1 cellular context compared by ENCODE assay signal in the genomic region with DNA sequence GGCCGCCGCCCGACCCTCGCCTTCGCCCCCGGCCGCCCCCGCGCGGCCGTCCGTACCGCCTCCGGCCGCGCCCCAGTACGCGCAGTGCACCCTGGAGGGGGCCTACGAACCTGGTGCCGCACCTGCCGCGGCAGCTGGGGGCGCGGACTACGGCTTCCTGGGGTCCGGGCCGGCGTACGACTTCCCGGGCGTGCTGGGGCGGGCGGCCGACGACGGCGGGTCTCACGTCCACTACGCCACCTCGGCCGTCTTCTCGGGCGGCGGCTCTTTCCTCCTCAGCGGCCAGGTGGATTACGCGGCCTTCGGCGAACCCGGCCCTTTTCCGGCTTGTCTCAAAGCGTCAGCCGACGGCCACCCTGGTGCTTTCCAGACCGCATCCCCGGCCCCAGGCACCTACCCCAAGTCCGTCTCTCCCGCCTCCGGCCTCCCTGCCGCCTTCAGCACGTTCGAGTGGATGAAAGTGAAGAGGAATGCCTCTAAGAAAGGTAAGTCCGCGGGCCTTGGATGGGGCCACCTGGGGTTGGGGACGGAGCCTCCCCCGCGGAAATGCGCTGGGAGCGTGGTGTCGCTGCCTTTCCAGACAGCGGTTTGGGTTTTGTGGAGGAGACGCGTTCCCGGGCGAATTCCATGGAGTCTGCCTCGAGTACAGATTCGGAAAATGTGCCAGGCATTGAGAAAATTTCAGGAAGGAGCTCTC.
TF ChIP-seq lines count a peak whose summit lies in the region.

No MANE protein-coding gene starts in this region.

TF ChIP-seq in HepG2, 621 proteins besides CTCF, POLR2A, EP300 and RAD21:
- peak; percentile 48; the same call in 1 of the 2 replicates for TF ChIP-seq ZC3H13 (CRISPR knock-in tag; IDR thresholded peaks at IDR 0.05)
- peak; percentile 98 for TF ChIP-seq ZBTB38 (CRISPR knock-in tag; IDR thresholded peaks at IDR 0.05)
- peak; percentile 63; the same call in 1 of the 2 replicates for TF ChIP-seq ZNF788 (CRISPR knock-in tag; IDR thresholded peaks at IDR 0.05; ENCODE audit: borderline replicate concordance)
- TF ChIP-seq TAF15 (IDR thresholded peaks at IDR 0.05; ENCODE audit: low read depth, low read length, poor library complexity, severe bottlenecking): peak; percentile 16
- TF ChIP-seq ZNF354B (CRISPR knock-in tag; IDR thresholded peaks at IDR 0.05): no peak
- no peak for TF ChIP-seq HOXA9 (CRISPR knock-in tag; IDR thresholded peaks at IDR 0.05; ENCODE audit: borderline replicate concordance)
- TF ChIP-seq, protein P1, sequence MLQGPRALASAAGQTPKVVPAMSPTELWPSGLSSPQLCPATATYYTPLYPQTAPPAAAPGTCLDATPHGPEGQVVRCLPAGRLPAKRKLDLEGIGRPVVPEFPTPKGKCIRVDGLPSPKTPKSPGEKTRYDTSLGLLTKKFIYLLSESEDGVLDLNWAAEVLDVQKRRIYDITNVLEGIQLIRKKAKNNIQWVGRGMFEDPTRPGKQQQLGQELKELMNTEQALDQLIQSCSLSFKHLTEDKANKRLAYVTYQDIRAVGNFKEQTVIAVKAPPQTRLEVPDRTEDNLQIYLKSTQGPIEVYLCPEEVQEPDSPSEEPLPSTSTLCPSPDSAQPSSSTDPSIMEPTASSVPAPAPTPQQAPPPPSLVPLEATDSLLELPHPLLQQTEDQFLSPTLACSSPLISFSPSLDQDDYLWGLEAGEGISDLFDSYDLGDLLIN (CRISPR knock-in tag; IDR thresholded peaks at IDR 0.05; ENCODE audit: borderline replicate concordance): no peak
- TF ChIP-seq GABPB1 (CRISPR knock-in tag; IDR thresholded peaks at IDR 0.05): no peak; the same call in 1 of the 2 replicates
- TF ChIP-seq, protein P2, sequence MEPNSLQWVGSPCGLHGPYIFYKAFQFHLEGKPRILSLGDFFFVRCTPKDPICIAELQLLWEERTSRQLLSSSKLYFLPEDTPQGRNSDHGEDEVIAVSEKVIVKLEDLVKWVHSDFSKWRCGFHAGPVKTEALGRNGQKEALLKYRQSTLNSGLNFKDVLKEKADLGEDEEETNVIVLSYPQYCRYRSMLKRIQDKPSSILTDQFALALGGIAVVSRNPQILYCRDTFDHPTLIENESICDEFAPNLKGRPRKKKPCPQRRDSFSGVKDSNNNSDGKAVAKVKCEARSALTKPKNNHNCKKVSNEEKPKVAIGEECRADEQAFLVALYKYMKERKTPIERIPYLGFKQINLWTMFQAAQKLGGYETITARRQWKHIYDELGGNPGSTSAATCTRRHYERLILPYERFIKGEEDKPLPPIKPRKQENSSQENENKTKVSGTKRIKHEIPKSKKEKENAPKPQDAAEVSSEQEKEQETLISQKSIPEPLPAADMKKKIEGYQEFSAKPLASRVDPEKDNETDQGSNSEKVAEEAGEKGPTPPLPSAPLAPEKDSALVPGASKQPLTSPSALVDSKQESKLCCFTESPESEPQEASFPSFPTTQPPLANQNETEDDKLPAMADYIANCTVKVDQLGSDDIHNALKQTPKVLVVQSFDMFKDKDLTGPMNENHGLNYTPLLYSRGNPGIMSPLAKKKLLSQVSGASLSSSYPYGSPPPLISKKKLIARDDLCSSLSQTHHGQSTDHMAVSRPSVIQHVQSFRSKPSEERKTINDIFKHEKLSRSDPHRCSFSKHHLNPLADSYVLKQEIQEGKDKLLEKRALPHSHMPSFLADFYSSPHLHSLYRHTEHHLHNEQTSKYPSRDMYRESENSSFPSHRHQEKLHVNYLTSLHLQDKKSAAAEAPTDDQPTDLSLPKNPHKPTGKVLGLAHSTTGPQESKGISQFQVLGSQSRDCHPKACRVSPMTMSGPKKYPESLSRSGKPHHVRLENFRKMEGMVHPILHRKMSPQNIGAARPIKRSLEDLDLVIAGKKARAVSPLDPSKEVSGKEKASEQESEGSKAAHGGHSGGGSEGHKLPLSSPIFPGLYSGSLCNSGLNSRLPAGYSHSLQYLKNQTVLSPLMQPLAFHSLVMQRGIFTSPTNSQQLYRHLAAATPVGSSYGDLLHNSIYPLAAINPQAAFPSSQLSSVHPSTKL (CRISPR knock-in tag; IDR thresholded peaks at IDR 0.05): 0 out of 2 replicates have a peak, but pooled peaks have one; percentile 12
- TF ChIP-seq, protein P3, sequence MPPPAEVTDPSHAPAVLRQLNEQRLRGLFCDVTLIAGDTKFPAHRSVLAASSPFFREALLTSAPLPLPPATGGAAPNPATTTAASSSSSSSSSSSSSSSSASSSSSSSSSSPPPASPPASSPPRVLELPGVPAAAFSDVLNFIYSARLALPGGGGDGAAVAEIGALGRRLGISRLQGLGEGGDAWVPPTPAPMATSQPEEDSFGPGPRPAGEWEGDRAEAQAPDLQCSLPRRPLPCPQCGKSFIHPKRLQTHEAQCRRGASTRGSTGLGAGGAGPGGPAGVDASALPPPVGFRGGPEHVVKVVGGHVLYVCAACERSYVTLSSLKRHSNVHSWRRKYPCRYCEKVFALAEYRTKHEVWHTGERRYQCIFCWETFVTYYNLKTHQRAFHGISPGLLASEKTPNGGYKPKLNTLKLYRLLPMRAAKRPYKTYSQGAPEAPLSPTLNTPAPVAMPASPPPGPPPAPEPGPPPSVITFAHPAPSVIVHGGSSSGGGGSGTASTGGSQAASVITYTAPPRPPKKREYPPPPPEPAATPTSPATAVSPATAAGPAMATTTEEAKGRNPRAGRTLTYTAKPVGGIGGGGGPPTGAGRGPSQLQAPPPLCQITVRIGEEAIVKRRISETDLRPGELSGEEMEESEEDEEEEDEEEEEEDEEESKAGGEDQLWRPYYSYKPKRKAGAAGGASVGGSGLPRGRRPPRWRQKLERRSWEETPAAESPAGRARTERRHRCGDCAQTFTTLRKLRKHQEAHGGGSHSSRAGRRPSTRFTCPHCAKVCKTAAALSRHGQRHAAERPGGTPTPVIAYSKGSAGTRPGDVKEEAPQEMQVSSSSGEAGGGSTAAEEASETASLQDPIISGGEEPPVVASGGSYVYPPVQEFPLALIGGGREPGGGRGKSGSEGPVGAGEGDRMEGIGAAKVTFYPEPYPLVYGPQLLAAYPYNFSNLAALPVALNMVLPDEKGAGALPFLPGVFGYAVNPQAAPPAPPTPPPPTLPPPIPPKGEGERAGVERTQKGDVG (CRISPR knock-in tag; IDR thresholded peaks at IDR 0.05; ENCODE audit: borderline replicate concordance): peak; percentile 63; the same call in 1 of the 2 replicates
- no peak for TF ChIP-seq AKAP8 (CRISPR knock-in tag; IDR thresholded peaks at IDR 0.05)
- TF ChIP-seq PRPF4 (IDR thresholded peaks at IDR 0.05; ENCODE audit: low read depth, low read length, poor library complexity, severe bottlenecking): peak; percentile 64
- TF ChIP-seq, protein P4, sequence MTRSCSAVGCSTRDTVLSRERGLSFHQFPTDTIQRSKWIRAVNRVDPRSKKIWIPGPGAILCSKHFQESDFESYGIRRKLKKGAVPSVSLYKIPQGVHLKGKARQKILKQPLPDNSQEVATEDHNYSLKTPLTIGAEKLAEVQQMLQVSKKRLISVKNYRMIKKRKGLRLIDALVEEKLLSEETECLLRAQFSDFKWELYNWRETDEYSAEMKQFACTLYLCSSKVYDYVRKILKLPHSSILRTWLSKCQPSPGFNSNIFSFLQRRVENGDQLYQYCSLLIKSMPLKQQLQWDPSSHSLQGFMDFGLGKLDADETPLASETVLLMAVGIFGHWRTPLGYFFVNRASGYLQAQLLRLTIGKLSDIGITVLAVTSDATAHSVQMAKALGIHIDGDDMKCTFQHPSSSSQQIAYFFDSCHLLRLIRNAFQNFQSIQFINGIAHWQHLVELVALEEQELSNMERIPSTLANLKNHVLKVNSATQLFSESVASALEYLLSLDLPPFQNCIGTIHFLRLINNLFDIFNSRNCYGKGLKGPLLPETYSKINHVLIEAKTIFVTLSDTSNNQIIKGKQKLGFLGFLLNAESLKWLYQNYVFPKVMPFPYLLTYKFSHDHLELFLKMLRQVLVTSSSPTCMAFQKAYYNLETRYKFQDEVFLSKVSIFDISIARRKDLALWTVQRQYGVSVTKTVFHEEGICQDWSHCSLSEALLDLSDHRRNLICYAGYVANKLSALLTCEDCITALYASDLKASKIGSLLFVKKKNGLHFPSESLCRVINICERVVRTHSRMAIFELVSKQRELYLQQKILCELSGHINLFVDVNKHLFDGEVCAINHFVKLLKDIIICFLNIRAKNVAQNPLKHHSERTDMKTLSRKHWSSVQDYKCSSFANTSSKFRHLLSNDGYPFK (CRISPR knock-in tag; IDR thresholded peaks at IDR 0.05; ENCODE audit: borderline replicate concordance): peak; percentile 9; the same call in 1 of the 2 replicates
- TF ChIP-seq, protein P5, sequence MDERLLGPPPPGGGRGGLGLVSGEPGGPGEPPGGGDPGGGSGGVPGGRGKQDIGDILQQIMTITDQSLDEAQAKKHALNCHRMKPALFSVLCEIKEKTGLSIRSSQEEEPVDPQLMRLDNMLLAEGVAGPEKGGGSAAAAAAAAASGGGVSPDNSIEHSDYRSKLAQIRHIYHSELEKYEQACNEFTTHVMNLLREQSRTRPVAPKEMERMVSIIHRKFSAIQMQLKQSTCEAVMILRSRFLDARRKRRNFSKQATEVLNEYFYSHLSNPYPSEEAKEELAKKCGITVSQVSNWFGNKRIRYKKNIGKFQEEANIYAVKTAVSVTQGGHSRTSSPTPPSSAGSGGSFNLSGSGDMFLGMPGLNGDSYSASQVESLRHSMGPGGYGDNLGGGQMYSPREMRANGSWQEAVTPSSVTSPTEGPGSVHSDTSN (CRISPR knock-in tag; IDR thresholded peaks at IDR 0.05): no peak
- TF ChIP-seq, protein P6, sequence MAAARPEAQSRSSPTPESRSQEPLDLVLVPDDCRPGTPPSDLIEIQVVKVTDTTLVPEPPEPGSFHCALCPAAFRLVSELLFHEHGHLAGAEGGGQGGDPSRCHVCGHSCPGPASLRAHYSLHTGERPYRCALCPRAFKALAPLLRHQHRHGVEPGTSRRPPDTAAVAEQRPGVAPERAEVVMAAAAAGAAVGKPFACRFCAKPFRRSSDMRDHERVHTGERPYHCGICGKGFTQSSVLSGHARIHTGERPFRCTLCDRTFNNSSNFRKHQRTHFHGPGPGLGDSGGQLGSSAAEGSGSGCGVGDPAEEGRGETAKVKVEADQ (CRISPR knock-in tag; IDR thresholded peaks at IDR 0.05; ENCODE audit: borderline replicate concordance): peak; percentile 43; the same call in 1 of the 2 replicates
- TF ChIP-seq ZNF761 (CRISPR knock-in tag; conservative IDR thresholded peaks at IDR 0.05): 0 out of 2 replicates have a peak, but pooled peaks have one; percentile 7
- no peak for TF ChIP-seq YY1 (IDR thresholded peaks at IDR 0.05; ENCODE audit: insufficient read depth, insufficient replicate concordance, low read depth, low read length)
- 0 out of 2 replicates have a peak, but pooled peaks have one; percentile 10 for TF ChIP-seq ZSCAN31 (CRISPR knock-in tag; IDR thresholded peaks at IDR 0.05; ENCODE audit: low read depth)
- no peak for TF ChIP-seq SP2 (CRISPR knock-in tag; IDR thresholded peaks at IDR 0.05)
- TF ChIP-seq ZNF839 (CRISPR knock-in tag; IDR thresholded peaks at IDR 0.05; ENCODE audit: borderline replicate concordance): 0 out of 2 replicates have a peak, but pooled peaks have one; percentile 49
- TF ChIP-seq, protein P7, sequence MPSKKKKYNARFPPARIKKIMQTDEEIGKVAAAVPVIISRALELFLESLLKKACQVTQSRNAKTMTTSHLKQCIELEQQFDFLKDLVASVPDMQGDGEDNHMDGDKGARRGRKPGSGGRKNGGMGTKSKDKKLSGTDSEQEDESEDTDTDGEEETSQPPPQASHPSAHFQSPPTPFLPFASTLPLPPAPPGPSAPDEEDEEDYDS (CRISPR knock-in tag; IDR thresholded peaks at IDR 0.05): no peak
- no peak for TF ChIP-seq FOXA1 (IDR thresholded peaks at IDR 0.05)
- TF ChIP-seq FOXA1 (CRISPR knock-in tag; IDR thresholded peaks at IDR 0.05): no peak
- peak; percentile 48; the same call in 1 of the 2 replicates for TF ChIP-seq ZNF891 (CRISPR knock-in tag; IDR thresholded peaks at IDR 0.05)
- TF ChIP-seq, protein P8, sequence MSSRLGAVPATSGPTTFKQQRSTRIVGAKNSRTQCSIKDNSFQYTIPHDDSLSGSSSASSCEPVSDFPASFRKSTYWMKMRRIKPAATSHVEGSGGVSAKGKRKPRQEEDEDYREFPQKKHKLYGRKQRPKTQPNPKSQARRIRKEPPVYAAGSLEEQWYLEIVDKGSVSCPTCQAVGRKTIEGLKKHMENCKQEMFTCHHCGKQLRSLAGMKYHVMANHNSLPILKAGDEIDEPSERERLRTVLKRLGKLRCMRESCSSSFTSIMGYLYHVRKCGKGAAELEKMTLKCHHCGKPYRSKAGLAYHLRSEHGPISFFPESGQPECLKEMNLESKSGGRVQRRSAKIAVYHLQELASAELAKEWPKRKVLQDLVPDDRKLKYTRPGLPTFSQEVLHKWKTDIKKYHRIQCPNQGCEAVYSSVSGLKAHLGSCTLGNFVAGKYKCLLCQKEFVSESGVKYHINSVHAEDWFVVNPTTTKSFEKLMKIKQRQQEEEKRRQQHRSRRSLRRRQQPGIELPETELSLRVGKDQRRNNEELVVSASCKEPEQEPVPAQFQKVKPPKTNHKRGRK (CRISPR knock-in tag; IDR thresholded peaks at IDR 0.05): 0 out of 2 replicates have a peak, but pooled peaks have one; percentile 29
- TF ChIP-seq, protein P9, sequence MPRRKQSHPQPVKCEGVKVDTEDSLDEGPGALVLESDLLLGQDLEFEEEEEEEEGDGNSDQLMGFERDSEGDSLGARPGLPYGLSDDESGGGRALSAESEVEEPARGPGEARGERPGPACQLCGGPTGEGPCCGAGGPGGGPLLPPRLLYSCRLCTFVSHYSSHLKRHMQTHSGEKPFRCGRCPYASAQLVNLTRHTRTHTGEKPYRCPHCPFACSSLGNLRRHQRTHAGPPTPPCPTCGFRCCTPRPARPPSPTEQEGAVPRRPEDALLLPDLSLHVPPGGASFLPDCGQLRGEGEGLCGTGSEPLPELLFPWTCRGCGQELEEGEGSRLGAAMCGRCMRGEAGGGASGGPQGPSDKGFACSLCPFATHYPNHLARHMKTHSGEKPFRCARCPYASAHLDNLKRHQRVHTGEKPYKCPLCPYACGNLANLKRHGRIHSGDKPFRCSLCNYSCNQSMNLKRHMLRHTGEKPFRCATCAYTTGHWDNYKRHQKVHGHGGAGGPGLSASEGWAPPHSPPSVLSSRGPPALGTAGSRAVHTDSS (CRISPR knock-in tag; conservative IDR thresholded peaks at IDR 0.05): 0 out of 2 replicates have a peak, but pooled peaks have one; percentile 26
- 0 out of 2 replicates have a peak, but pooled peaks have one; percentile 1 for TF ChIP-seq CBFB (CRISPR knock-in tag; IDR thresholded peaks at IDR 0.05)
- TF ChIP-seq KLF6 (CRISPR knock-in tag; IDR thresholded peaks at IDR 0.05): no peak
